23 cellular contexts compared by ENCODE assay signal in genomic region chr17:67290994-67291362, GRCh38.
"Had no signal": no experiment of that assay in that cellular context is flagged by ENCODE, and none has a peak within 500 bp of the region (broad histone marks: within the 10 kb centered on the region; RNA-seq: fewer than 3 reads in every experiment).

No MANE protein-coding gene starts in this region.

- H3K27ac ChIP-seq: cardiac muscle cell, dorsolateral prefrontal cortex, parathyroid adenoma, skin epidermis, suprapubic skin had no signal

- H3K36me3 Mint-ChIP-seq: activated CD8-positive, alpha-beta memory T cell treated with anti-CD3 and anti-CD28 coated beads, Interleukin-2, amount 10 ng/mL, durations not matched to agents 7 days and 5 days; activated naive CD4-positive, alpha-beta T cell treated with anti-CD3 and anti-CD28 coated beads, Interleukin-2, amount 10 ng/mL, durations not matched to agents 7 days and 5 days had no signal

- H3K27me3 Mint-ChIP-seq: activated CD8-positive, alpha-beta memory T cell treated with anti-CD3 and anti-CD28 coated beads, Interleukin-2, amount 10 ng/mL, durations not matched to agents 7 days and 5 days had no signal

- H3K27me3 ChIP-seq: cardiac muscle cell, dorsolateral prefrontal cortex, suprapubic skin, upper lobe of left lung had no signal

- H3K4me1 Mint-ChIP-seq: activated naive CD4-positive, alpha-beta T cell treated with anti-CD3 and anti-CD28 coated beads, Interleukin-2, amount 10 ng/mL, durations not matched to agents 7 days and 5 days had no signal

- H3K9me3 Mint-ChIP-seq: activated naive CD4-positive, alpha-beta T cell treated with anti-CD3 and anti-CD28 coated beads, Interleukin-2, amount 10 ng/mL, durations not matched to agents 7 days and 5 days; activated T-helper 2 cell treated with anti-CD3 and anti-CD28 coated beads, Interferon-gamma antibody, Interleukin-2, Interleukin-4, amounts not matched to agents 10 μg/mL and 5 μg/mL and 100 μg/mL, durations not matched to agents 14 hours and 24 hours and 36 hours; nephron progenitor cell had no signal

- H3K9me3 ChIP-seq: suprapubic skin, upper lobe of left lung had no signal

- H3K4me3 ChIP-seq: cardiac muscle cell, dorsolateral prefrontal cortex, skin epidermis, suprapubic skin, upper lobe of left lung had no signal

- H3K4me1 ChIP-seq: parathyroid adenoma had no signal

- DNase-seq: activated CD4-positive, alpha-beta T cell treated with anti-CD3 and anti-CD28 coated beads for 1 hour; activated CD4-positive, alpha-beta T cell treated with anti-CD3 and anti-CD28 coated beads, Interleukin-2, amount 50 U/mL, for 48 hours; activated CD8-positive, alpha-beta memory T cell treated with anti-CD3 and anti-CD28 coated beads, Interleukin-2, amount 10 ng/mL, durations not matched to agents 7 days and 5 days; activated naive CD4-positive, alpha-beta T cell treated with anti-CD3 and anti-CD28 coated beads, Interleukin-2, amount 10 ng/mL, durations not matched to agents 7 days and 5 days; activated T-cell treated with anti-CD3 and anti-CD28 coated beads, Interleukin-2, amount 50 U/mL, for 1 hour; dorsolateral prefrontal cortex; islet precursor cell; mesenchymal stem cell; nephron progenitor cell; retina; stimulated activated CD4-positive, alpha-beta T cell treated with anti-CD3 and anti-CD28 coated beads, Interleukin-4, amount 100 ng/mL, for 4 hours; stimulated activated CD8-positive, alpha-beta memory T cell treated with anti-CD3 and anti-CD28 coated beads, Interleukin-4, amount 100 ng/mL, for 48 hours; stimulated activated naive CD4-positive, alpha-beta T cell treated with Interleukin-2 at 50 U/mL for 16 hours; T-helper 1 cell; T1000; upper lobe of left lung had no signal

- H3K4me3 Mint-ChIP-seq: activated CD8-positive, alpha-beta memory T cell treated with anti-CD3 and anti-CD28 coated beads, Interleukin-2, amount 10 ng/mL, durations not matched to agents 7 days and 5 days; activated naive CD4-positive, alpha-beta T cell treated with anti-CD3 and anti-CD28 coated beads, Interleukin-2, amount 10 ng/mL, durations not matched to agents 7 days and 5 days; nephron progenitor cell had no signal

- H3K79me2 ChIP-seq: parathyroid adenoma had no signal

- H3K9ac ChIP-seq: parathyroid adenoma had no signal

- ATAC-seq: activated CD8-positive, alpha-beta memory T cell treated with anti-CD3 and anti-CD28 coated beads, Interleukin-2, amount 10 ng/mL, durations not matched to agents 7 days and 5 days; esophagus mucosa; left lobe of liver had no signal

- H3K27ac Mint-ChIP-seq: activated CD8-positive, alpha-beta memory T cell treated with anti-CD3 and anti-CD28 coated beads, Interleukin-2, amount 10 ng/mL, durations not matched to agents 7 days and 5 days; activated naive CD4-positive, alpha-beta T cell treated with anti-CD3 and anti-CD28 coated beads, Interleukin-2, amount 10 ng/mL, durations not matched to agents 7 days and 5 days; activated T-helper 2 cell treated with anti-CD3 and anti-CD28 coated beads, Interferon-gamma antibody, Interleukin-2, Interleukin-4, amounts not matched to agents 10 μg/mL and 5 μg/mL and 100 μg/mL, durations not matched to agents 14 hours and 24 hours and 36 hours; nephron progenitor cell had no signal

- H2AFZ ChIP-seq: parathyroid adenoma had no signal

- H3K36me3 ChIP-seq: cardiac muscle cell, suprapubic skin, upper lobe of left lung had no signal
